In the genomic region with DNA sequence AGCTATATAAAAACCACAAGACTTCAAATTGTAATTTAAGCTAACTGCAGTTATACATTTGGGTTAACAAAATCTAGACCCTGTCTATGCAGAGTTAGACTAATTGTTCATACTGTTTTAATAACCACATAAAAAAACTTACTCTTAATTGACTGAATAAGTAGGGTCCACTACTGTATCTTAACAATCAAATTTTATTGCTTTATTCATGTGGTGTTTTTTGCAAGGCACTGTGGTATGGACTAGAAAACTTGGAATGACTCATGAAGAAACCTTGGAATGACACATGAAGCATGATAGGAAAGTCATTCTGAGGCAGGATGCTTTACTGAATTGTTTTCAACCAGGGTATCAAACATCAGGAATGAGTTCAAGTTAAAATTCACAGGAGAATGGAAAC, we compare ENCODE assay signal across 8 cellular contexts. TPM values are rescaled to one million over a fixed set of nuclear protein-coding genes. Genes with fewer than 3 reads are reported as not detected.
DNase-seq lines count a peak whose midpoint lies in the region; ATAC-seq and TF ChIP-seq lines count a peak whose summit lies in the region.

No MANE protein-coding gene starts in this region.

- POLR2A ChIA-PET in AG04449 (lab: Yijun Ruan, JAX) = interaction anchor here (1.3 kb wide), 2 partner anchors 59 to 136 kb away, joined by 3 read pairs; a partner anchor contains a TSS
- POLR2A ChIA-PET in activated naive CD8-positive, alpha-beta T cell treated with anti-CD3 and anti-CD28 coated beads, Interleukin-2, amount 10 ng/mL, durations not matched to agents 7 days and 5 days (lab: Charles Lee) = interaction anchor here (1.2 to 5.9 kb wide), 3 partner anchors 59 to 219 kb away, joined by 4 to 85 read pairs (median 6); a partner anchor contains a TSS

- no peak overlapping the region for H3K27ac Mint-ChIP-seq in activated naive CD8-positive, alpha-beta T cell treated with anti-CD3 and anti-CD28 coated beads, Interleukin-2, amount 10 ng/mL, durations not matched to agents 7 days and 5 days

- peak overlapping the region; percentile 87; the same call in 1 of the 2 replicates for H3K4me3 ChIP-seq in AG04449 (ENCODE audit: low read depth, low read length)

- CTCF ChIA-PET in AG04449 (lab: Yijun Ruan, JAX) = interaction anchor here (1.2 to 2.1 kb wide), 2 partner anchors 16 to 18 kb away, joined by 3 to 8 read pairs; no protein-coding TSS in a partner anchor

- H3K27me3 Mint-ChIP-seq in activated naive CD8-positive, alpha-beta T cell treated with anti-CD3 and anti-CD28 coated beads, Interleukin-2, amount 10 ng/mL, durations not matched to agents 7 days and 5 days = no peaks in the 10 kb centered on the region

- H3K4me3 Mint-ChIP-seq in activated naive CD8-positive, alpha-beta T cell treated with anti-CD3 and anti-CD28 coated beads, Interleukin-2, amount 10 ng/mL, durations not matched to agents 7 days and 5 days = peak overlapping the region; percentile 100

- TF ChIP-seq CTCF in AG04449 (IDR thresholded peaks at IDR 0.05; ENCODE audit: insufficient read depth, low read length, missing control alignments) = no peak

- DNase-seq in AG04449 (ENCODE audit: low read depth, low spot score) = peak; percentile 26
- peak; percentile 72 for DNase-seq in HCEC 1CT
- DNase-seq in activated naive CD8-positive, alpha-beta T cell treated with anti-CD3 and anti-CD28 coated beads, Interleukin-2, amount 10 ng/mL, durations not matched to agents 7 days and 5 days = no peak
- peak; percentile 63 for DNase-seq in iris pigment epithelial cell (ENCODE audit: low read depth)
- DNase-seq in Ammon's horn (ENCODE audit: low spot score) = no peak
- DNase-seq in NCI-H1092 (lab: John Stamatoyannopoulos, UW) = no peak

- no peak for ATAC-seq in activated naive CD8-positive, alpha-beta T cell treated with anti-CD3 and anti-CD28 coated beads, Interleukin-2, amount 10 ng/mL, durations not matched to agents 7 days and 5 days (ENCODE audit: low read depth)
- no peak for ATAC-seq in GM19463 (IDR thresholded peaks at IDR 0.05; ENCODE audit: unreplicated experiment)
- ATAC-seq in GM21447 (IDR thresholded peaks at IDR 0.05; ENCODE audit: unreplicated experiment) = no peak

- peaks cover 41% of the 10 kb centered on the region for H3K4me1 Mint-ChIP-seq in activated naive CD8-positive, alpha-beta T cell treated with anti-CD3 and anti-CD28 coated beads, Interleukin-2, amount 10 ng/mL, durations not matched to agents 7 days and 5 days

- no peaks in the 10 kb centered on the region for H3K9me3 Mint-ChIP-seq in activated naive CD8-positive, alpha-beta T cell treated with anti-CD3 and anti-CD28 coated beads, Interleukin-2, amount 10 ng/mL, durations not matched to agents 7 days and 5 days

- H3K36me3 Mint-ChIP-seq in activated naive CD8-positive, alpha-beta T cell treated with anti-CD3 and anti-CD28 coated beads, Interleukin-2, amount 10 ng/mL, durations not matched to agents 7 days and 5 days = peaks cover 23% of the 10 kb centered on the region

RNA-seq across cellular contexts. Expression of a gene that starts 2.3 kb away (rescaled TPM):
- 10 to 100 TPM; 89.4 to 89.8 TPM for total RNA-seq in activated naive CD8-positive, alpha-beta T cell treated with anti-CD3 and anti-CD28 coated beads, Interleukin-2, amount 10 ng/mL, durations not matched to agents 7 days and 5 days

RNA-seq across cellular contexts. Expression of a gene that starts 2.5 kb away (rescaled TPM):
- 10 to 100 TPM; 82.2 to 84.2 TPM for total RNA-seq in activated naive CD8-positive, alpha-beta T cell treated with anti-CD3 and anti-CD28 coated beads, Interleukin-2, amount 10 ng/mL, durations not matched to agents 7 days and 5 days

RNA-seq across cellular contexts. Expression of a gene that starts 59.1 kb away (rescaled TPM):
- total RNA-seq in activated naive CD8-positive, alpha-beta T cell treated with anti-CD3 and anti-CD28 coated beads, Interleukin-2, amount 10 ng/mL, durations not matched to agents 7 days and 5 days = 10 to 100 TPM; 92.5 to 94.2 TPM

Comparison
In these comparisons a context has a peak if more than half of its experiments do, and no peak if none do; other contexts are left out.
1. DNase-seq: peak in AG04449 (single experiment), HCEC 1CT (single experiment) and iris pigment epithelial cell (single experiment); none in activated naive CD8-positive, alpha-beta T cell treated with anti-CD3 and anti-CD28 coated beads, Interleukin-2, amount 10 ng/mL, durations not matched to agents 7 days and 5 days (single experiment), Ammon's horn (single experiment) and NCI-H1092 (single experiment).